10 cellular contexts compared by ENCODE assay signal in genomic region chr22:28711820-28712777, GRCh38. TPM values are rescaled to one million over a fixed set of nuclear protein-coding genes. Genes with fewer than 3 reads are reported as not detected.
A peak's percentile ranks its signal among the peaks of the same experiment; 100 is the strongest.
DNase-seq lines count a peak whose midpoint lies in the region; ATAC-seq, FAIRE-seq and TF ChIP-seq lines count a peak whose summit lies in the region.
"Had no signal": no experiment of that assay in that cellular context is flagged by ENCODE, and none has a peak within 500 bp of the region (broad histone marks: within the 10 kb centered on the region; RNA-seq: fewer than 3 reads in every experiment).

No MANE protein-coding gene starts in this region.

- H3K4me1 ChIP-seq in mammary epithelial cell (ENCODE audit: insufficient read depth, low read length) (peaks cover 23% of the 10 kb centered on the region), HepG2 (ENCODE audit: insufficient read depth, low read length) (peaks cover 33% of the 10 kb centered on the region)

- CTCF ChIA-PET in mammary epithelial cell (lab: Charles Lee; ENCODE audit: low non-redundant PET) (no interaction called here), HepG2 (lab: Yijun Ruan, JAX; ENCODE audit: low intra/inter-chr PET ratio, low total read pairs) (no interaction called here)

- H3K9me3 ChIP-seq in mammary epithelial cell (replicated peaks; ENCODE audit: insufficient read depth, low read length): no peaks in the 10 kb centered on the region
- no peaks in the 10 kb centered on the region for H3K9me3 ChIP-seq in HepG2 (ENCODE audit: low read length)

- intact Hi-C loops in mammary epithelial cell (cut with micrococcal nuclease): loop anchor here (2.0 kb wide), 1 partner anchor 61 kb away; the partner anchor contains the start of gene CCDC117
- intact Hi-C loops in HepG2 (cut with micrococcal nuclease; ENCODE audit: unreplicated experiment): no loop called here

- H3K27ac ChIP-seq in mammary epithelial cell (ENCODE audit: insufficient read depth, low read depth, low read length) (no peak overlapping the region), HepG2 (ENCODE audit: extremely low read length, insufficient read depth, low read length) (peak overlapping the region; percentile 72)
- H3K27ac ChIP-seq: 22Rv1 had no signal

- H3K36me3 ChIP-seq in mammary epithelial cell (ENCODE audit: insufficient read depth, low read length): peaks cover 10% of the 10 kb centered on the region
- H3K36me3 ChIP-seq in HepG2 (replicated peaks in 1 of 2; ENCODE audit: control insufficient read depth in 1 of 2, insufficient read depth in 2 of 2, low read length in 2 of 2): peaks cover 4 to 19% of the 10 kb centered on the region in 2 experiments; a peak in 4 of 5 replicates

- DNase-seq in DMS79 (lab: John Stamatoyannopoulos, UW): peak; percentile 2
- DNase-seq in DMS79 treated with DMSO at 0.1 percent for 48 hours (lab: John Stamatoyannopoulos, UW): no peak
- DNase-seq in mammary epithelial cell: peak; percentile 88
- DNase-seq in HepG2 (ENCODE audit: low spot score): peak; percentile 97
- peak; percentile 40 for DNase-seq in urothelium cell line (ENCODE audit: low spot score)
- no peak for DNase-seq in activated CD8-positive, alpha-beta memory T cell treated with anti-CD3 and anti-CD28 coated beads, Interleukin-2, amount 50 U/mL, for 4 hours
- DNase-seq: glutamatergic neuron had no signal

- no peak for TF ChIP-seq POLR2A in HepG2 (IDR thresholded peaks at IDR 0.05; ENCODE audit: insufficient read depth in 1 of 2, low read depth in 2 of 2, low read length in 2 of 2)

- dilution Hi-C loops in mammary epithelial cell (cut with HindIII; ENCODE audit: low sequenced_read_pairs): no loop called here

- no peaks in the 10 kb centered on the region for H4K20me1 ChIP-seq in mammary epithelial cell (ENCODE audit: insufficient read depth, low read length)
- H4K20me1 ChIP-seq in HepG2 (ENCODE audit: insufficient read depth, low read length): no peaks in the 10 kb centered on the region

- H3K4me3 ChIP-seq in mammary epithelial cell (replicated peaks in 1 of 3; ENCODE audit: insufficient read depth in 1 of 3, low read depth in 2 of 3, low read length in 3 of 3): no peak overlapping the region
- H3K4me3 ChIP-seq in HepG2 (replicated peaks in 1 of 3; ENCODE audit: insufficient read depth in 1 of 3, low read depth in 2 of 3, low read length in 3 of 3): peak overlapping the region; percentile 27 to 39 (median 39); a peak in 4 of 6 replicates

- H3K27me3 ChIP-seq in mammary epithelial cell (ENCODE audit: insufficient read depth, low read length) (no peaks in the 10 kb centered on the region), HepG2 (ENCODE audit: control insufficient read depth in 1 of 2, insufficient read depth in 2 of 2, low read length in 2 of 2) (no peaks in the 10 kb centered on the region)

- no peak overlapping the region for H3K4me2 ChIP-seq in mammary epithelial cell (ENCODE audit: insufficient read depth, low read depth, low read length)
- H3K4me2 ChIP-seq in HepG2 (ENCODE audit: low read depth, low read length): peak overlapping the region; percentile 61

- TF ChIP-seq RAD21 in HepG2 (CRISPR knock-in tag; IDR thresholded peaks at IDR 0.05): no peak

- TF ChIP-seq EP300 in HepG2 (IDR thresholded peaks at IDR 0.05; ENCODE audit: low read depth in 2 of 2, low read length in 2 of 2) (peak in 1 of 2 experiments; percentile 45; a peak in 3 of 4 replicates), HepG2 (CRISPR knock-in tag; IDR thresholded peaks at IDR 0.05; ENCODE audit: borderline replicate concordance) (no peak)

- H3K9ac ChIP-seq in mammary epithelial cell (ENCODE audit: insufficient read depth, low read length) (no peak overlapping the region), HepG2 (ENCODE audit: insufficient read depth, low read depth, low read length) (peak overlapping the region; percentile 14)

- TF ChIP-seq CTCF in mammary epithelial cell (conservative IDR thresholded peaks at IDR 0.05 in 1 of 2, IDR thresholded peaks at IDR 0.05 in 1 of 2; ENCODE audit: extremely low read depth in 1 of 2, insufficient read depth in 1 of 2, low read depth in 1 of 2, low read length in 2 of 2) (no peak), HepG2 (CRISPR knock-in tag; IDR thresholded peaks at IDR 0.05) (peak; percentile 15; the same call in 1 of the 2 replicates)

- 59% methylated on average over 6 of the region's 6 CpGs for WGBS in mammary epithelial cell (ENCODE audit: low coverage, missing lambda C conversion rate)
- 4% methylated on average over 6 of the region's 6 CpGs for WGBS in HepG2 (ENCODE audit: low lambda C conversion rate)

- BruUV-seq in mammary epithelial cell (replicated peaks; lab: Mats Ljungman, UMichigan) (TSS peak; percentile 41), HepG2 (replicated peaks; lab: Mats Ljungman, UMichigan) (no TSS peak)

- ATAC-seq in HepG2 (peak; percentile 97), GM21360 (IDR thresholded peaks at IDR 0.05; ENCODE audit: unreplicated experiment) (no peak), GM18511 (IDR thresholded peaks at IDR 0.05; ENCODE audit: unreplicated experiment) (no peak)

- in situ Hi-C loops in mammary epithelial cell (cut with MboI; ENCODE audit: low sequenced_read_pairs in 2 of 2): no loop called here
- in situ Hi-C loops in HepG2 (cut with HindIII; ENCODE audit: extremely low pct_ligation_motif_present, low pct_unique_long_range_greater_than_20kb): no loop called here

- POLR2A ChIA-PET in HepG2 (lab: Yijun Ruan, JAX): interaction anchor here (1.2 to 1.5 kb wide), 3 partner anchors 32 to 88 kb away, joined by 3 to 4 read pairs (median 4); partner anchors contain the start of genes CCDC117, TTC28 and XBP1

- H3K79me2 ChIP-seq in mammary epithelial cell (ENCODE audit: insufficient read depth, low read length) (no peaks in the 10 kb centered on the region), HepG2 (ENCODE audit: insufficient read depth, low read length) (no peaks in the 10 kb centered on the region)

- H2AFZ ChIP-seq in mammary epithelial cell (ENCODE audit: low read depth, low read length) (no peak overlapping the region), HepG2 (ENCODE audit: low read length) (no peak overlapping the region)

- FAIRE-seq in HepG2 (lab: Jason Lieb, UNC) (peak; percentile 66), urothelium cell line (lab: Jason Lieb, UNC) (no peak)

RNA-seq across cellular contexts. Expression of gene CHEK2, which starts 29.5 kb away (rescaled TPM):
- total RNA-seq in mammary epithelial cell: 10 to 100 TPM; 14.2 to 19.2 TPM
- polyA plus RNA-seq in mammary epithelial cell: 23.4 TPM
- polyA minus RNA-seq in mammary epithelial cell: 18.3 TPM
- total RNA-seq in HepG2 (2016; rRNA removed; fragmentation: Illumina TruSeq; extraction: Trizol): 40.5 and 53.3 TPM in 2 replicates
- 32.1 and 35.7 TPM in 2 replicates for total RNA-seq in HepG2 (2016; cell fraction: cytosol; rRNA removed; fragmentation: Illumina TruSeq; extraction: Trizol; ENCODE audit: low read depth)
- 41.3 and 57.6 TPM in 2 replicates for total RNA-seq in HepG2 (2016; cell fraction: insoluble cytoplasmic fraction; rRNA removed; fragmentation: Illumina TruSeq; extraction: Trizol)
- total RNA-seq in HepG2 (2016; cell fraction: membrane; rRNA removed; fragmentation: Illumina TruSeq; extraction: Trizol): 23.8 and 25.0 TPM in 2 replicates
- total RNA-seq in HepG2 (2016; cell fraction: nucleus; rRNA removed; fragmentation: Illumina TruSeq; extraction: Trizol): 28.9 and 31.8 TPM in 2 replicates
- 19.2 and 27.0 TPM in 2 replicates for polyA plus RNA-seq in HepG2 (2011; rRNA removed)
- 21.2 and 33.4 TPM in 2 replicates for polyA plus RNA-seq in HepG2 (2011; cell fraction: cytosol; rRNA removed)
- polyA plus RNA-seq in HepG2 (2011; cell fraction: nucleus; rRNA removed): 20.3 and 24.8 TPM in 2 replicates
- 10.3 and 23.5 TPM in 2 replicates for polyA plus RNA-seq in HepG2 (2012)
- 10.2 and 10.6 TPM in 2 replicates for polyA plus RNA-seq in HepG2 (2016; cell fraction: cytosol; fragmentation: Illumina TruSeq; extraction: Trizol; ENCODE audit: low read depth)
- 59.9 and 63.9 TPM in 2 replicates for polyA plus RNA-seq in HepG2 (2016; cell fraction: insoluble cytoplasmic fraction; fragmentation: Illumina TruSeq; extraction: Trizol; ENCODE audit: low read depth)
- 13.9 and 16.6 TPM in 2 replicates for polyA plus RNA-seq in HepG2 (2016; cell fraction: membrane; fragmentation: Illumina TruSeq; extraction: Trizol; ENCODE audit: low read depth)
- 44.0 and 48.0 TPM in 2 replicates for polyA plus RNA-seq in HepG2 (2016; cell fraction: nucleus; fragmentation: Illumina TruSeq; extraction: Trizol; ENCODE audit: insufficient read depth, low read depth)
- polyA minus RNA-seq in HepG2 (2011; rRNA and poly(A)+ RNA removed; ENCODE audit: low replicate concordance): 30.7 and 51.5 TPM in 2 replicates
- 23.7 and 23.8 TPM in 2 replicates for polyA minus RNA-seq in HepG2 (2011; cell fraction: cytosol; rRNA and poly(A)+ RNA removed)
- polyA minus RNA-seq in HepG2 (2011; cell fraction: nucleus; rRNA and poly(A)+ RNA removed): 21.1 and 22.9 TPM in 2 replicates

RNA-seq across cellular contexts. Expression of gene HSCB, which starts 29.7 kb away (rescaled TPM):
- total RNA-seq in mammary epithelial cell (10 to 100 TPM; 11.5 to 14.8 TPM), HepG2 (2016; rRNA removed; fragmentation: Illumina TruSeq; extraction: Trizol) (20.2 and 20.9 TPM in 2 replicates)
- polyA plus RNA-seq in mammary epithelial cell (10.4 TPM), HepG2 (2011; rRNA removed) (13.9 and 15.4 TPM in 2 replicates)
- polyA minus RNA-seq in mammary epithelial cell: not detected
- total RNA-seq in HepG2 (2016; cell fraction: cytosol; rRNA removed; fragmentation: Illumina TruSeq; extraction: Trizol; ENCODE audit: low read depth): 11.3 and 12.3 TPM in 2 replicates
- total RNA-seq in HepG2 (2016; cell fraction: insoluble cytoplasmic fraction; rRNA removed; fragmentation: Illumina TruSeq; extraction: Trizol): 19.5 and 25.4 TPM in 2 replicates
- 16.5 and 17.3 TPM in 2 replicates for total RNA-seq in HepG2 (2016; cell fraction: membrane; rRNA removed; fragmentation: Illumina TruSeq; extraction: Trizol)
- total RNA-seq in HepG2 (2016; cell fraction: nucleus; rRNA removed; fragmentation: Illumina TruSeq; extraction: Trizol): 9.6 and 10.0 TPM in 2 replicates
- polyA plus RNA-seq in HepG2 (2011; cell fraction: cytosol; rRNA removed): 14.2 and 16.4 TPM in 2 replicates
- polyA plus RNA-seq in HepG2 (2011; cell fraction: nucleus; rRNA removed): 2.6 and 3.9 TPM in 2 replicates
- polyA plus RNA-seq in HepG2 (2012): 11.6 and 13.2 TPM in 2 replicates
- 10.9 and 12.6 TPM in 2 replicates for polyA plus RNA-seq in HepG2 (2016; cell fraction: cytosol; fragmentation: Illumina TruSeq; extraction: Trizol; ENCODE audit: low read depth)
- polyA plus RNA-seq in HepG2 (2016; cell fraction: insoluble cytoplasmic fraction; fragmentation: Illumina TruSeq; extraction: Trizol; ENCODE audit: low read depth): 21.6 and 24.8 TPM in 2 replicates
- polyA plus RNA-seq in HepG2 (2016; cell fraction: membrane; fragmentation: Illumina TruSeq; extraction: Trizol; ENCODE audit: low read depth): 13.5 and 17.0 TPM in 2 replicates
- 12.1 and 16.2 TPM in 2 replicates for polyA plus RNA-seq in HepG2 (2016; cell fraction: nucleus; fragmentation: Illumina TruSeq; extraction: Trizol; ENCODE audit: insufficient read depth, low read depth)
- polyA minus RNA-seq in HepG2 (2011; rRNA and poly(A)+ RNA removed; ENCODE audit: low replicate concordance): 7.9 and 11.5 TPM in 2 replicates
- polyA minus RNA-seq in HepG2 (2011; cell fraction: cytosol; rRNA and poly(A)+ RNA removed): 3.6 and 5.4 TPM in 2 replicates
- 3.9 and 6.2 TPM in 2 replicates for polyA minus RNA-seq in HepG2 (2011; cell fraction: nucleus; rRNA and poly(A)+ RNA removed)

RNA-seq across cellular contexts. Expression of gene TTC28, which starts 32.5 kb away (rescaled TPM):
- total RNA-seq in mammary epithelial cell: 10 to 100 TPM in 1 of 2 donors, 1 to 10 TPM in 1; 4.4 to 27.5 TPM
- polyA plus RNA-seq in mammary epithelial cell: 0.61 TPM
- polyA minus RNA-seq in mammary epithelial cell: 26.9 TPM
- total RNA-seq in HepG2 (2016; rRNA removed; fragmentation: Illumina TruSeq; extraction: Trizol): 13.1 and 16.4 TPM in 2 replicates
- 31.5 and 32.2 TPM in 2 replicates for total RNA-seq in HepG2 (2016; cell fraction: cytosol; rRNA removed; fragmentation: Illumina TruSeq; extraction: Trizol; ENCODE audit: low read depth)
- 11.7 and 12.7 TPM in 2 replicates for total RNA-seq in HepG2 (2016; cell fraction: insoluble cytoplasmic fraction; rRNA removed; fragmentation: Illumina TruSeq; extraction: Trizol)
- 7.8 and 12.4 TPM in 2 replicates for total RNA-seq in HepG2 (2016; cell fraction: membrane; rRNA removed; fragmentation: Illumina TruSeq; extraction: Trizol)
- 34.8 and 47.8 TPM in 2 replicates for total RNA-seq in HepG2 (2016; cell fraction: nucleus; rRNA removed; fragmentation: Illumina TruSeq; extraction: Trizol)
- 4.2 and 4.5 TPM in 2 replicates for polyA plus RNA-seq in HepG2 (2011; rRNA removed)
- 2.2 and 2.7 TPM in 2 replicates for polyA plus RNA-seq in HepG2 (2011; cell fraction: cytosol; rRNA removed)
- 20.3 and 20.6 TPM in 2 replicates for polyA plus RNA-seq in HepG2 (2011; cell fraction: nucleus; rRNA removed)
- 7.4 and 7.5 TPM in 2 replicates for polyA plus RNA-seq in HepG2 (2012)
- 0.33 and 0.67 TPM in 2 replicates for polyA plus RNA-seq in HepG2 (2016; cell fraction: cytosol; fragmentation: Illumina TruSeq; extraction: Trizol; ENCODE audit: low read depth)
- polyA plus RNA-seq in HepG2 (2016; cell fraction: insoluble cytoplasmic fraction; fragmentation: Illumina TruSeq; extraction: Trizol; ENCODE audit: low read depth): 4.1 and 4.8 TPM in 2 replicates
- 0.81 and 0.99 TPM in 2 replicates for polyA plus RNA-seq in HepG2 (2016; cell fraction: membrane; fragmentation: Illumina TruSeq; extraction: Trizol; ENCODE audit: low read depth)
- polyA plus RNA-seq in HepG2 (2016; cell fraction: nucleus; fragmentation: Illumina TruSeq; extraction: Trizol; ENCODE audit: insufficient read depth, low read depth): 8.8 and 13.0 TPM in 2 replicates
- polyA minus RNA-seq in HepG2 (2011; rRNA and poly(A)+ RNA removed; ENCODE audit: low replicate concordance): 18.9 and 19.2 TPM in 2 replicates
- polyA minus RNA-seq in HepG2 (2011; cell fraction: cytosol; rRNA and poly(A)+ RNA removed): 6.9 and 9.4 TPM in 2 replicates
- 77.6 and 87.9 TPM in 2 replicates for polyA minus RNA-seq in HepG2 (2011; cell fraction: nucleus; rRNA and poly(A)+ RNA removed)

Comparison
In these comparisons a context has a peak if more than half of its experiments do, and no peak if none do; other contexts are left out.
1. DNase-seq: peak in DMS79 (single experiment), mammary epithelial cell (single experiment), HepG2 (single experiment) and urothelium cell line (single experiment); none in DMS79 treated with DMSO at 0.1 percent for 48 hours (single experiment) and activated CD8-positive, alpha-beta memory T cell treated with anti-CD3 and anti-CD28 coated beads, Interleukin-2, amount 50 U/mL, for 4 hours (single experiment).
2. H3K4me3 ChIP-seq: peak in HepG2 (3 of 3); none in mammary epithelial cell (0 of 3).